27 cellular contexts compared by ENCODE assay signal in genomic region chr18:53534203-53534602, GRCh38.
"Had no signal": no experiment of that assay in that cellular context is flagged by ENCODE, and none has a peak within 500 bp of the region (broad histone marks: within the 10 kb centered on the region; RNA-seq: fewer than 3 reads in every experiment).

No MANE protein-coding gene starts in this region.

- H3K9me3 ChIP-seq: Peyer's patch, SJCRH30 had no signal

- H3K27me3 ChIP-seq: Peyer's patch, SJCRH30 had no signal

- H3K27ac ChIP-seq: KMS-11, Peyer's patch, RWPE1, SJCRH30 had no signal

- H3K4me3 ChIP-seq: Peyer's patch, SJCRH30 had no signal

- DNase-seq: activated B cell treated with CpG ODN at 0.5 μM for 24 hours; activated CD4-positive, alpha-beta T cell treated with anti-CD3 and anti-CD28 coated beads for 1 hour; activated CD4-positive, alpha-beta T cell treated with anti-CD3 and anti-CD28 coated beads, Interleukin-2, amount 10 ng/mL, durations not matched to agents 24 days and 14 days; activated CD4-positive, alpha-beta T cell treated with anti-CD3 and anti-CD28 coated beads, Interleukin-2, amount 50 U/mL, for 48 hours; activated CD8-positive, alpha-beta memory T cell treated with anti-CD3 and anti-CD28 coated beads, Interleukin-2, amount 10 ng/mL, durations not matched to agents 7 days and 5 days; activated effector memory CD4-positive, alpha-beta T cell treated with Interleukin-2 at 50 U/mL for 16 hours; activated naive CD4-positive, alpha-beta T cell; activated naive CD8-positive, alpha-beta T cell treated with anti-CD3 and anti-CD28 coated beads, Interleukin-2, amount 50 U/mL, for 24 hours; activated T-cell treated with anti-CD3 and anti-CD28 coated beads, Interleukin-2, amount 50 U/mL, for 24 hours; amniotic stem cell; MV-4-11; NCI-H1092 treated with DMSO at 0.1 percent for 48 hours; NCI-H1417 treated with DMSO at 0.1 percent for 48 hours; NCI-H1694 treated with DMSO at 0.1 percent for 48 hours; NCI-H2029 treated with DMSO at 0.1 percent for 48 hours; NCI-H345; NCI-H510A; NCI-H526 treated with DMSO at 0.1 percent for 48 hours; NCI-H82; NK-92 treated with Interleukin-12 subunit alpha and Interleukin-12 subunit beta, amount 100 ng/mL, for 24 hours; SJCRH30; T-helper 17 cell; T-helper 9 cell had no signal

- H3K36me3 ChIP-seq: Peyer's patch, SJCRH30 had no signal

- H3K4me1 ChIP-seq: Peyer's patch, SJCRH30 had no signal

- ATAC-seq: activated CD8-positive, alpha-beta memory T cell treated with anti-CD3 and anti-CD28 coated beads, Interleukin-2, amount 10 ng/mL, durations not matched to agents 7 days and 5 days; activated naive CD8-positive, alpha-beta T cell treated with anti-CD3 and anti-CD28 coated beads, Interleukin-2, amount 50 U/mL, for 24 hours; SK-N-SH treated with all-trans-retinoic acid at 6 μM for 48 hours; T-helper 17 cell had no signal
